In genomic region chr20:1324598-1325172, GRCh38 we compare ENCODE assay signal across 8 cellular contexts. TPM values are rescaled to one million over a fixed set of nuclear protein-coding genes. Genes with fewer than 3 reads are reported as not detected.
A peak's percentile ranks its signal among the peaks of the same experiment; 100 is the strongest.
DNase-seq lines count a peak whose midpoint lies in the region; TF ChIP-seq lines count a peak whose summit lies in the region.

No MANE protein-coding gene starts in this region.

- H3K9me3 ChIP-seq in breast epithelium (no peaks in the 10 kb centered on the region), left ventricle myocardium inferior (replicated peaks) (no peaks in the 10 kb centered on the region)

- H3K4me3 ChIP-seq in breast epithelium (peak overlapping the region; percentile 76 to 88 (median 85)), left ventricle myocardium inferior (peak overlapping the region; percentile 87)

- DNase-seq in breast epithelium (ENCODE audit: low spot score in 2 of 2) = no peak
- DNase-seq in MCF 10A (ENCODE audit: unreplicated experiment) = no peak
- DNase-seq in activated CD4-positive, alpha-beta T cell treated with anti-CD3 and anti-CD28 coated beads, Interleukin-2, amount 50 U/mL, for 4 hours = peak; percentile 32 to 45
- no peak for DNase-seq in left ventricle myocardium inferior
- DNase-seq in stimulated activated CD4-positive, alpha-beta T cell treated with anti-CD3 and anti-CD28 coated beads, Interleukin-4, amount 100 ng/mL, for 24 hours = peak; percentile 48
- DNase-seq in kidney tubule cell (ENCODE audit: low spot score) = no peak
- no peak for DNase-seq in NCI-H526 (lab: John Stamatoyannopoulos, UW)
- DNase-seq in progenitor cell of endocrine pancreas (ENCODE audit: low spot score, unreplicated experiment) = no peak

- TF ChIP-seq CTCF in breast epithelium (IDR thresholded peaks at IDR 0.05) = no peak
- TF ChIP-seq CTCF in MCF 10A (IDR thresholded peaks at IDR 0.05; ENCODE audit: unreplicated experiment) = no peak
- TF ChIP-seq CTCF in left ventricle myocardium inferior (IDR thresholded peaks at IDR 0.05; ENCODE audit: borderline replicate concordance) = no peak
- no peak for TF ChIP-seq CTCF in progenitor cell of endocrine pancreas (IDR thresholded peaks at IDR 0.05; ENCODE audit: unreplicated experiment)

- H3K27ac Mint-ChIP-seq in MCF 10A (ENCODE audit: low read depth, unreplicated experiment) (no peak overlapping the region), progenitor cell of endocrine pancreas (no peak overlapping the region)

- H3K27ac ChIP-seq in breast epithelium (peak overlapping the region; percentile 98 to 99), left ventricle myocardium inferior (replicated peaks) (peak overlapping the region; percentile 100)

- H3K9me3 Mint-ChIP-seq in MCF 10A (ENCODE audit: unreplicated experiment) = no peaks in the 10 kb centered on the region
- H3K9me3 Mint-ChIP-seq in progenitor cell of endocrine pancreas (ENCODE audit: low read depth) = no peaks in the 10 kb centered on the region

- intact Hi-C loops in breast epithelium (cut with DNase I; ENCODE audit: low total_unique reads) (loop anchor here (5.0 kb wide), 1 partner anchor 68 kb away; the partner anchor contains the start of gene FKBP1A), MCF 10A (cut with micrococcal nuclease) (loop anchor here (2.0 kb wide), 1 partner anchor 68 kb away; the partner anchor contains the start of gene FKBP1A), left ventricle myocardium inferior (cut with micrococcal nuclease) (loop anchor here (5.0 kb wide), 1 partner anchor 68 kb away; the partner anchor contains the start of gene FKBP1A)

- TF ChIP-seq POLR2A in breast epithelium (IDR thresholded peaks at IDR 0.05) = no peak

- no TSS peak for BruUV-seq in MCF 10A (replicated peaks; lab: Mats Ljungman, UMichigan)

- peaks cover 0 to 27% of the 10 kb centered on the region in 2 donors for H3K4me1 ChIP-seq in breast epithelium
- peaks cover 94% of the 10 kb centered on the region for H3K4me1 ChIP-seq in left ventricle myocardium inferior

- H3K4me1 Mint-ChIP-seq in MCF 10A (ENCODE audit: insufficient read depth, unreplicated experiment) = peaks cover 19% of the 10 kb centered on the region
- H3K4me1 Mint-ChIP-seq in progenitor cell of endocrine pancreas (ENCODE audit: low read depth) = peaks cover 11% of the 10 kb centered on the region

- POLR2A ChIA-PET in MCF 10A (lab: Yijun Ruan, JAX) = interaction anchor here (0.6 to 10.7 kb wide), 25 partner anchors 8 to 1914 kb away, joined by 3 to 184 read pairs (median 4); partner anchors contain the start of genes FKBP1A and NSFL1C

- H3K36me3 ChIP-seq in breast epithelium (no peaks in the 10 kb centered on the region), left ventricle myocardium inferior (no peaks in the 10 kb centered on the region)

- CTCF ChIA-PET in MCF 10A (lab: Yijun Ruan, JAX) = interaction anchor here (0.6 to 4.2 kb wide), 5 partner anchors 12 to 179 kb away, joined by 3 to 40 read pairs (median 8); no protein-coding TSS in a partner anchor

- H3K27me3 Mint-ChIP-seq in MCF 10A (ENCODE audit: insufficient read depth, unreplicated experiment) (no peaks in the 10 kb centered on the region), progenitor cell of endocrine pancreas (peaks cover 3% of the 10 kb centered on the region)

- H3K4me3 Mint-ChIP-seq in MCF 10A (ENCODE audit: unreplicated experiment) (no peak overlapping the region), progenitor cell of endocrine pancreas (ENCODE audit: low read depth) (no peak overlapping the region)

- no peaks in the 10 kb centered on the region for H3K36me3 Mint-ChIP-seq in MCF 10A (ENCODE audit: insufficient read depth, unreplicated experiment)
- peaks cover 2% of the 10 kb centered on the region for H3K36me3 Mint-ChIP-seq in progenitor cell of endocrine pancreas (ENCODE audit: insufficient read depth)

- H3K27me3 ChIP-seq in breast epithelium (no peaks in the 10 kb centered on the region), left ventricle myocardium inferior (ENCODE audit: low read depth) (no peaks in the 10 kb centered on the region)

RNA-seq across cellular contexts. Expression of gene SDCBP2, which starts 4.3 kb away (rescaled TPM):
- total RNA-seq in breast epithelium (10 to 100 TPM in 1 of 3 donors, 1 to 10 TPM in 2; 5.0 to 10.8 (median 9.8) TPM), MCF 10A (2022) (8.3 and 11.8 TPM in 2 replicates), left ventricle myocardium inferior (2.2 TPM), progenitor cell of endocrine pancreas (2.0 and 2.3 TPM in 2 replicates)

RNA-seq across cellular contexts. Expression of gene SNPH, which starts 58.6 kb away (rescaled TPM):
- 1 to 10 TPM; 2.3 to 4.0 (median 3.5) TPM for total RNA-seq in breast epithelium
- total RNA-seq in MCF 10A (2022) = 2.2 and 2.6 TPM in 2 replicates
- total RNA-seq in left ventricle myocardium inferior = 11.2 TPM
- 2.7 and 3.3 TPM in 2 replicates for total RNA-seq in progenitor cell of endocrine pancreas

Comparison
In these comparisons a context has a peak if more than half of its experiments do, and no peak if none do; other contexts are left out.
1. DNase-seq: peak in activated CD4-positive, alpha-beta T cell treated with anti-CD3 and anti-CD28 coated beads, Interleukin-2, amount 50 U/mL, for 4 hours (2 of 2) and stimulated activated CD4-positive, alpha-beta T cell treated with anti-CD3 and anti-CD28 coated beads, Interleukin-4, amount 100 ng/mL, for 24 hours (single experiment); none in breast epithelium (0 of 2), MCF 10A (single experiment), left ventricle myocardium inferior (single experiment), kidney tubule cell (single experiment), NCI-H526 (0 of 2) and progenitor cell of endocrine pancreas (single experiment).